In genomic region chr10:118568327-118568848, GRCh38 we compare ENCODE assay signal across 8 cellular contexts. TPM values are rescaled to one million over a fixed set of nuclear protein-coding genes. Genes with fewer than 3 reads are reported as not detected.
DNase-seq lines count a peak whose midpoint lies in the region; FAIRE-seq and TF ChIP-seq lines count a peak whose summit lies in the region.

No MANE protein-coding gene starts in this region.

- H3K9me3 Mint-ChIP-seq in activated CD4-positive, alpha-beta T cell treated with anti-CD3 and anti-CD28 coated beads, Interleukin-2, amount 10 ng/mL, durations not matched to agents 7 days and 5 days, result no peaks in the 10 kb centered on the region
- H3K9me3 Mint-ChIP-seq in mesothelial cell of epicardium, result no peaks in the 10 kb centered on the region

- in situ Hi-C loops in GM13977 (cut with MboI; ENCODE audit: low pct_unique_long_range_greater_than_20kb, low sequenced_read_pairs, unreplicated experiment), result no loop called here

- WGBS in H1 (ENCODE audit: extremely low coverage in 1 of 2, insufficient coverage in 1 of 2, insufficient read length in 1 of 2, insufficient replicate concordance in 2 of 2, low coverage in 1 of 2, low lambda C conversion rate in 2 of 2, missing lambda C conversion rate in 1 of 2), 2 experiments, result 44% methylated on average over 9 of the region's 10 CpGs; no CpG with 5 or more reads in 1 of the 2 experiments

- no peak overlapping the region for H3K4ac ChIP-seq in H1 (replicated peaks; ENCODE audit: insufficient read length, low read depth, low read length)

- TF ChIP-seq CTCF in GM13977 (IDR thresholded peaks at IDR 0.05; ENCODE audit: extremely low read depth, insufficient read depth, missing control alignments) (peak; percentile 69), H1 (IDR thresholded peaks at IDR 0.05; ENCODE audit: control extremely low read depth in 1 of 3, insufficient read depth in 1 of 3, low read depth in 1 of 3, low read length in 3 of 3) (peak; percentile 25 to 70 (median 50)), mesothelial cell of epicardium (IDR thresholded peaks at IDR 0.05; ENCODE audit: unreplicated experiment) (peak; percentile 97)

- H2AK5ac ChIP-seq in H1 (ENCODE audit: low read depth, low read length), result no peak overlapping the region

- no peak for TF ChIP-seq EP300 in H1 (IDR thresholded peaks at IDR 0.05; ENCODE audit: borderline replicate concordance in 1 of 2, low read depth in 2 of 2, low read length in 2 of 2)

- no peak overlapping the region for H3K9ac ChIP-seq in H1 (replicated peaks in 1 of 4; ENCODE audit: extremely low read depth in 1 of 4, low read depth in 3 of 4, low read length in 3 of 4)

- peak; percentile 89 for FAIRE-seq in H1 (lab: Jason Lieb, UNC)

- H3K18ac ChIP-seq in H1 (ENCODE audit: extremely low read depth, low read length), result no peak overlapping the region

- H3K56ac ChIP-seq in H1 (replicated peaks; ENCODE audit: insufficient read length, low read depth, low read length), result no peak overlapping the region

- H3K4me3 ChIP-seq in H1 (ENCODE audit: extremely low read depth in 1 of 4, insufficient read depth in 2 of 4, low read depth in 3 of 4, low read length in 4 of 4), result no peak overlapping the region

- H3K14ac ChIP-seq in H1 (ENCODE audit: insufficient read length), result no peak overlapping the region

- no peaks in the 10 kb centered on the region for H3K79me1 ChIP-seq in H1 (ENCODE audit: low read depth, low read length)

- no peaks in the 10 kb centered on the region for H3K36me3 ChIP-seq in H1 (ENCODE audit: control insufficient read depth in 2 of 4, insufficient read depth in 4 of 4, low read length in 3 of 4)

- H3K4me3 Mint-ChIP-seq in activated CD4-positive, alpha-beta T cell treated with anti-CD3 and anti-CD28 coated beads, Interleukin-2, amount 10 ng/mL, durations not matched to agents 7 days and 5 days, result no peak overlapping the region
- no peak overlapping the region for H3K4me3 Mint-ChIP-seq in mesothelial cell of epicardium

- H3K79me2 ChIP-seq in H1 (ENCODE audit: control insufficient read depth in 1 of 2, insufficient read depth in 2 of 2, low read length in 2 of 2), result no peaks in the 10 kb centered on the region

- H2BK120ac ChIP-seq in H1 (replicated peaks; ENCODE audit: low read depth, low read length), result no peak overlapping the region

- peaks cover 8% of the 10 kb centered on the region for H3K4me1 Mint-ChIP-seq in activated CD4-positive, alpha-beta T cell treated with anti-CD3 and anti-CD28 coated beads, Interleukin-2, amount 10 ng/mL, durations not matched to agents 7 days and 5 days
- H3K4me1 Mint-ChIP-seq in mesothelial cell of epicardium, result no peaks in the 10 kb centered on the region

- H3K36me3 Mint-ChIP-seq in activated CD4-positive, alpha-beta T cell treated with anti-CD3 and anti-CD28 coated beads, Interleukin-2, amount 10 ng/mL, durations not matched to agents 7 days and 5 days (ENCODE audit: low read depth), result no peaks in the 10 kb centered on the region
- no peaks in the 10 kb centered on the region for H3K36me3 Mint-ChIP-seq in mesothelial cell of epicardium

- no peak overlapping the region for H2BK12ac ChIP-seq in H1 (ENCODE audit: low read depth, low read length)

- H3K4me2 ChIP-seq in H1 (ENCODE audit: insufficient read depth in 1 of 2, low read depth in 2 of 2, low read length in 2 of 2), result no peak overlapping the region

- H3K27me3 Mint-ChIP-seq in activated CD4-positive, alpha-beta T cell treated with anti-CD3 and anti-CD28 coated beads, Interleukin-2, amount 10 ng/mL, durations not matched to agents 7 days and 5 days, result peaks cover 5% of the 10 kb centered on the region
- H3K27me3 Mint-ChIP-seq in mesothelial cell of epicardium (ENCODE audit: low read depth), result peaks cover 27% of the 10 kb centered on the region

- no peak overlapping the region for H3K23ac ChIP-seq in H1 (ENCODE audit: insufficient read length)

- no peak overlapping the region for H2BK5ac ChIP-seq in H1 (ENCODE audit: low read depth, low read length)

- H4K5ac ChIP-seq in H1 (ENCODE audit: insufficient read length, low read depth, low read length), result no peak overlapping the region

- no peak overlapping the region for H4K91ac ChIP-seq in H1 (replicated peaks; ENCODE audit: insufficient read length, low read length)

- H2BK15ac ChIP-seq in H1 (ENCODE audit: low read length), result no peak overlapping the region

- H2AFZ ChIP-seq in H1 (ENCODE audit: low read length), result peak overlapping the region; percentile 100

- CTCF ChIA-PET in activated CD4-positive, alpha-beta T cell treated with anti-CD3 and anti-CD28 coated beads, Interleukin-2, amount 10 ng/mL, durations not matched to agents 7 days and 5 days (lab: Charles Lee), result interaction anchor here (0.6 to 2.7 kb wide), 13 partner anchors 11 to 1199 kb away, joined by 3 to 12 read pairs (median 4); no protein-coding TSS in a partner anchor
- CTCF ChIA-PET in H1 (lab: Charles Lee; ENCODE audit: partially characterized antibody), result interaction anchor here (0.6 to 5.1 kb wide), 38 partner anchors 11 to 1263 kb away, joined by 3 to 65 read pairs (median 4); partner anchors contain the start of gene PRLHR

- no peaks in the 10 kb centered on the region for H4K20me1 ChIP-seq in H1 (replicated peaks in 1 of 2; ENCODE audit: control insufficient read depth in 1 of 2, insufficient read depth in 2 of 2, low read length in 2 of 2)

- no peak overlapping the region for H4K8ac ChIP-seq in H1 (ENCODE audit: extremely low read depth, insufficient read depth, low read length)

- no peak overlapping the region for H3K27ac ChIP-seq in H1 (ENCODE audit: low read depth, low read length)

- POLR2A ChIA-PET in activated CD4-positive, alpha-beta T cell treated with anti-CD3 and anti-CD28 coated beads, Interleukin-2, amount 10 ng/mL, durations not matched to agents 7 days and 5 days (lab: Charles Lee), result no interaction called here
- POLR2A ChIA-PET in H1 (lab: Charles Lee; ENCODE audit: partially characterized antibody), result interaction anchor here (1.1 kb wide), 1 partner anchor 145 kb away, joined by 3 read pairs; no protein-coding TSS in a partner anchor

- TF ChIP-seq POLR2A in H1 (IDR thresholded peaks at IDR 0.05; ENCODE audit: control extremely low read depth in 1 of 2, low read depth in 2 of 2, low read length in 2 of 2), result no peak

- H3K27me3 ChIP-seq in H1 (replicated peaks in 1 of 4; ENCODE audit: control insufficient read depth in 3 of 4, extremely low read depth in 1 of 4, insufficient read depth in 3 of 4, low read length in 3 of 4), result no peaks in the 10 kb centered on the region; a peak in 1 of 7 replicates

- H3K27ac Mint-ChIP-seq in activated CD4-positive, alpha-beta T cell treated with anti-CD3 and anti-CD28 coated beads, Interleukin-2, amount 10 ng/mL, durations not matched to agents 7 days and 5 days, result no peak overlapping the region
- H3K27ac Mint-ChIP-seq in mesothelial cell of epicardium, result no peak overlapping the region

- no peak overlapping the region for H2BK20ac ChIP-seq in H1 (ENCODE audit: low read length)

- peak; percentile 79 to 80 for TF ChIP-seq RAD21 in H1 (IDR thresholded peaks at IDR 0.05 in 1 of 2, conservative IDR thresholded peaks at IDR 0.05 in 1 of 2; ENCODE audit: low read depth in 2 of 2, low read length in 2 of 2)

- peak; percentile 71 for DNase-seq in AG08396 (ENCODE audit: low spot score)
- peak; percentile 68 for DNase-seq in GM13977 (ENCODE audit: low spot score)
- DNase-seq in NCI-H1694 (lab: John Stamatoyannopoulos, UW), result peak; percentile 27
- peak; percentile 78 for DNase-seq in activated CD4-positive, alpha-beta T cell treated with anti-CD3 and anti-CD28 coated beads, Interleukin-2, amount 10 ng/mL, durations not matched to agents 7 days and 5 days
- peak in 1 of 2 experiments; percentile 54 for DNase-seq in H1 (ENCODE audit: low read depth in 1 of 2, low spot score in 2 of 2)
- DNase-seq in mesothelial cell of epicardium (ENCODE audit: low spot score in 2 of 2, unreplicated experiment in 2 of 2), result peak in 1 of 2 experiments; percentile 50
- peak; percentile 49 for DNase-seq in stromal cell of bone marrow (ENCODE audit: low read depth)
- no peak for DNase-seq in occipital lobe (lab: John Stamatoyannopoulos, UW)

- no peaks in the 10 kb centered on the region for H3K23me2 ChIP-seq in H1 (ENCODE audit: low read depth, low read length)

- H3K9me3 ChIP-seq in H1 (ENCODE audit: insufficient read depth in 2 of 2, low read depth in 1 of 2, low read length in 1 of 2), result no peaks in the 10 kb centered on the region

- peaks cover 0 to 7% (median 2%) of the 10 kb centered on the region in 4 experiments; a peak in 3 of 7 replicates for H3K4me1 ChIP-seq in H1 (replicated peaks in 1 of 4; ENCODE audit: control insufficient read depth in 3 of 4, insufficient read depth in 4 of 4, low read length in 3 of 4)

TF ChIP-seq in H1, 55 proteins besides CTCF, POLR2A, EP300 and RAD21 (continues in another document):
- no peak for TF ChIP-seq ASH2L (IDR thresholded peaks at IDR 0.05; ENCODE audit: low read length)
- TF ChIP-seq GABPA (IDR thresholded peaks at IDR 0.05; ENCODE audit: borderline replicate concordance, insufficient read depth, low read length), result no peak
- TF ChIP-seq NRF1 (IDR thresholded peaks at IDR 0.05; ENCODE audit: low read depth, low read length), result no peak
- TF ChIP-seq, protein P1, sequence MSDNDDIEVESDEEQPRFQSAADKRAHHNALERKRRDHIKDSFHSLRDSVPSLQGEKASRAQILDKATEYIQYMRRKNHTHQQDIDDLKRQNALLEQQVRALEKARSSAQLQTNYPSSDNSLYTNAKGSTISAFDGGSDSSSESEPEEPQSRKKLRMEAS (IDR thresholded peaks at IDR 0.05), result no peak
- no peak for TF ChIP-seq E2F6 (IDR thresholded peaks at IDR 0.05)
- TF ChIP-seq SP4 (IDR thresholded peaks at IDR 0.05; ENCODE audit: low read length), result no peak

RNA-seq across cellular contexts. Expression of gene PRLHR, which starts 27.1 kb away (rescaled TPM):
- total RNA-seq in activated CD4-positive, alpha-beta T cell treated with anti-CD3 and anti-CD28 coated beads, Interleukin-2, amount 10 ng/mL, durations not matched to agents 7 days and 5 days, result not detected
- not detected in 2 replicates for total RNA-seq in H1 (2021; fragmentation: NEBNext Ultra II Directional; extraction: Animal tissue kit (Norgen Biotek cat#: 25700))
- polyA plus RNA-seq in H1 (2011; rRNA removed), result 0.05 TPM in 1 of 2 replicates, not detected in the other
- not detected for polyA plus RNA-seq in H1 (2011; cell fraction: cytosol; rRNA removed)
- 0.03 TPM for polyA plus RNA-seq in H1 (2011; cell fraction: nucleus; rRNA removed)
- 0.10 TPM in 1 of 4 replicates, not detected in the others for polyA plus RNA-seq in H1 (2012, experiment 1 of 2)
- polyA plus RNA-seq in H1 (2012, experiment 2 of 2), result not detected
- polyA plus RNA-seq in H1 (2013, experiment 1 of 2), result 0.02 TPM
- 0.02 TPM for polyA plus RNA-seq in H1 (2013, experiment 2 of 2)
- not detected in 2 replicates for polyA minus RNA-seq in H1 (2011; rRNA and poly(A)+ RNA removed)
- polyA minus RNA-seq in H1 (2011; cell fraction: cytosol; rRNA and poly(A)+ RNA removed), result not detected
- not detected for polyA minus RNA-seq in H1 (2011; cell fraction: nucleus; rRNA and poly(A)+ RNA removed)
- total RNA-seq in mesothelial cell of epicardium (not detected in 3 replicates), occipital lobe (4.1 TPM)
